12 cellular contexts compared by ENCODE assay signal in the genomic region with DNA sequence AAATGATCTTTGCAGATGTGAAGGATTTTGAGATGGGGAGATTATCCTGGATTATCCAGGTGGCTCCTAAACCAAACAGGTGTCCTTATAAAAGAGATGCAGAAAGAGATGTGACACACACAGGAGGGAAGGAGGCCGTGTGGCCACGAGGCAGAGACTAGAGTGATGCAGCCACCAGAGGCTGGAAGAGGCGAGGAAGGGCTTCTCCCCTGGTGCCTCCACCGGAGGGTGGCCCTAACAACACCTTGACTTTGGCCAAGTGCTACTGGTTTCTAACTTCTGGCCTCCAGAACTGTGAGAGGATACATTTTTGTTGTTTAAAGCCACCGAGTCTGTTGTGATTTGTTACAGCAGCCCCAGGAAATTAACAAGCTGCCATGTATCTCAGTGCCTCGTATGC.
DNase-seq lines count a peak whose midpoint lies in the region; ATAC-seq and TF ChIP-seq lines count a peak whose summit lies in the region.
"Had no signal": no experiment of that assay in that cellular context is flagged by ENCODE, and none has a peak within 500 bp of the region (broad histone marks: within the 10 kb centered on the region; RNA-seq: fewer than 3 reads in every experiment).

No MANE protein-coding gene starts in this region.

- H3K27me3 ChIP-seq in SK-N-SH (ENCODE audit: insufficient read depth) = no peaks in the 10 kb centered on the region
- H3K27me3 ChIP-seq in HCT116 (ENCODE audit: insufficient read depth, low read length) = no peaks in the 10 kb centered on the region
- H3K27me3 ChIP-seq in esophagus muscularis mucosa = no peaks in the 10 kb centered on the region
- H3K27me3 ChIP-seq in osteoblast (ENCODE audit: insufficient read depth, low read length) = no peaks in the 10 kb centered on the region

- H3K9ac ChIP-seq in SK-N-SH (no peak overlapping the region), HCT116 (ENCODE audit: low read length) (peak overlapping the region; percentile 65; the same call in 1 of the 2 replicates)
- H3K9ac ChIP-seq: GM23248 had no signal

- H3K4me3 ChIP-seq in SK-N-SH (ENCODE audit: low read depth in 2 of 2, low read length in 1 of 2) (no peak overlapping the region), HCT116 (replicated peaks in 1 of 2; ENCODE audit: low read depth in 1 of 2, low read length in 2 of 2) (no peak overlapping the region), esophagus muscularis mucosa (no peak overlapping the region), osteoblast (ENCODE audit: insufficient read depth, low read length) (no peak overlapping the region)
- H3K4me3 ChIP-seq: GM23248 had no signal

- intact Hi-C loops in HCT116 (cut with micrococcal nuclease) (no loop called here), esophagus muscularis mucosa (cut with DNase I) (no loop called here), left colon (cut with DNase I, micrococcal nuclease) (no loop called here)

- POLR2A ChIA-PET in SK-N-SH (lab: Yijun Ruan, JAX) (no interaction called here), HCT116 (lab: Charles Lee) (no interaction called here)

- 97% methylated on average over 6 of the region's 6 CpGs for WGBS in SK-N-SH (ENCODE audit: low lambda C conversion rate)
- 92% methylated on average over 6 of the region's 6 CpGs for WGBS in esophagus muscularis mucosa

- H3K9me3 ChIP-seq in SK-N-SH (no peaks in the 10 kb centered on the region), HCT116 (ENCODE audit: control insufficient read depth in 1 of 2, insufficient read depth in 1 of 2, low read depth in 1 of 2, low read length in 2 of 2) (peaks cover 0 to under 1% of the 10 kb centered on the region in 2 experiments; a peak in 1 of 4 replicates), esophagus muscularis mucosa (no peaks in the 10 kb centered on the region), osteoblast (ENCODE audit: low read depth, low read length) (no peaks in the 10 kb centered on the region)

- no peak overlapping the region for H3K4me2 ChIP-seq in SK-N-SH
- H3K4me2 ChIP-seq in HCT116 (ENCODE audit: low read length) = no peak overlapping the region
- H3K4me2 ChIP-seq in osteoblast (ENCODE audit: insufficient read depth, low read length) = no peak overlapping the region

- no peak overlapping the region for H2AFZ ChIP-seq in SK-N-SH (ENCODE audit: low read depth)
- no peak overlapping the region for H2AFZ ChIP-seq in HCT116 (ENCODE audit: low read depth, low read length, poor library complexity, severe bottlenecking)
- no peak overlapping the region for H2AFZ ChIP-seq in osteoblast (ENCODE audit: low read length)
- H2AFZ ChIP-seq: GM23248 had no signal

- TF ChIP-seq EP300 in SK-N-SH (IDR thresholded peaks at IDR 0.05; ENCODE audit: borderline replicate concordance in 1 of 2, low read depth in 1 of 2, low read length in 1 of 2) (no peak), esophagus muscularis mucosa (IDR thresholded peaks at IDR 0.05) (no peak)

- ATAC-seq in SK-N-SH treated with all-trans-retinoic acid at 6 μM for 48 hours = no peak
- no peak for ATAC-seq in HCT116
- ATAC-seq in left colon = no peak
- no peak for ATAC-seq in HG02588 (IDR thresholded peaks at IDR 0.05; ENCODE audit: unreplicated experiment)

- TF ChIP-seq CTCF in SK-N-SH (IDR thresholded peaks at IDR 0.05) (no peak), HCT116 (IDR thresholded peaks at IDR 0.05 in 2 of 3, conservative IDR thresholded peaks at IDR 0.05 in 1 of 3; ENCODE audit: borderline replicate concordance in 1 of 3, insufficient read depth in 1 of 3, low read depth in 2 of 3, low read length in 2 of 3) (no peak), esophagus muscularis mucosa (IDR thresholded peaks at IDR 0.05) (no peak), osteoblast (IDR thresholded peaks at IDR 0.05; ENCODE audit: extremely low read depth, low read depth, low read length) (no peak)

- peaks cover 19 to 49% of the 10 kb centered on the region in 2 experiments; a peak in 3 of 4 replicates for H3K4me1 ChIP-seq in SK-N-SH (ENCODE audit: control insufficient read depth in 1 of 2, insufficient read depth in 2 of 2, low read depth in 1 of 2, low read length in 1 of 2)
- peaks cover 45 to 98% of the 10 kb centered on the region in 2 experiments for H3K4me1 ChIP-seq in HCT116 (ENCODE audit: control insufficient read depth in 1 of 2, insufficient read depth in 2 of 2, low read length in 2 of 2)
- peaks cover 6 to 14% (median 11%) of the 10 kb centered on the region in 4 donors for H3K4me1 ChIP-seq in esophagus muscularis mucosa
- peaks cover 55% of the 10 kb centered on the region for H3K4me1 ChIP-seq in osteoblast (ENCODE audit: insufficient read depth, low read length)

- no peaks in the 10 kb centered on the region for H3K36me3 ChIP-seq in SK-N-SH (replicated peaks in 1 of 2; ENCODE audit: control insufficient read depth in 1 of 2, insufficient read depth in 2 of 2, low read length in 1 of 2)
- no peaks in the 10 kb centered on the region for H3K36me3 ChIP-seq in HCT116 (ENCODE audit: control insufficient read depth in 1 of 2, insufficient read depth in 2 of 2, low read length in 2 of 2)
- H3K36me3 ChIP-seq in esophagus muscularis mucosa = no peaks in the 10 kb centered on the region
- no peaks in the 10 kb centered on the region for H3K36me3 ChIP-seq in osteoblast (ENCODE audit: insufficient read depth, low read length)

- H4K20me1 ChIP-seq in SK-N-SH (ENCODE audit: insufficient read depth) (no peaks in the 10 kb centered on the region), HCT116 (ENCODE audit: insufficient read depth) (no peaks in the 10 kb centered on the region), osteoblast (ENCODE audit: insufficient read depth, low read length) (no peaks in the 10 kb centered on the region)

- H3K9me2 ChIP-seq in SK-N-SH (no peaks in the 10 kb centered on the region), HCT116 (ENCODE audit: insufficient read depth) (no peaks in the 10 kb centered on the region)

- H3K27ac ChIP-seq in SK-N-SH (ENCODE audit: low read depth in 2 of 2, low read length in 1 of 2) (peak overlapping the region in 1 of 2 experiments; percentile 61; a peak in 1 of 4 replicates), HCT116 (ENCODE audit: low read depth, low read length) (no peak overlapping the region), esophagus muscularis mucosa (replicated peaks in 1 of 4) (no peak overlapping the region), osteoblast (ENCODE audit: low read depth, low read length) (no peak overlapping the region)
- H3K27ac ChIP-seq: 22Rv1, GM23248 had no signal

- BruUV-seq in HCT116 (replicated peaks; lab: Mats Ljungman, UMichigan) = no TSS peak

- TF ChIP-seq POLR2A in HCT116 (IDR thresholded peaks at IDR 0.05; ENCODE audit: borderline replicate concordance, extremely low read depth, insufficient read depth, insufficient read length) (no peak), esophagus muscularis mucosa (IDR thresholded peaks at IDR 0.05; ENCODE audit: low read depth) (no peak)

- CTCF ChIA-PET in SK-N-SH (lab: Yijun Ruan, JAX) (no interaction called here), HCT116 (lab: Charles Lee) (interaction anchor here (1.2 kb wide), 1 partner anchor 144 kb away, joined by 3 read pairs; no protein-coding TSS in a partner anchor)

- TF ChIP-seq RAD21 in SK-N-SH (IDR thresholded peaks at IDR 0.05; ENCODE audit: low read length) (no peak), HCT116 (IDR thresholded peaks at IDR 0.05; ENCODE audit: low read depth) (no peak)

- H3K79me2 ChIP-seq in SK-N-SH (ENCODE audit: insufficient read depth) = no peaks in the 10 kb centered on the region
- no peaks in the 10 kb centered on the region for H3K79me2 ChIP-seq in HCT116 (ENCODE audit: insufficient read depth, low read length)
- H3K79me2 ChIP-seq in osteoblast (ENCODE audit: insufficient read depth, low read length) = no peaks in the 10 kb centered on the region

- DNase-seq in SK-N-SH (peak; percentile 1), HCT116 (ENCODE audit: low read depth, low spot score) (no peak), esophagus muscularis mucosa (ENCODE audit: extremely low spot score) (peak; percentile 57), osteoblast (ENCODE audit: insufficient read length, low spot score, missing footprints) (peak; percentile 36), left colon (no peak)
- DNase-seq: CD4-positive, CD25-positive, alpha-beta regulatory T cell; DMS53; GF-D8; GM23248 had no signal

- RAD21 ChIA-PET in HCT116 (lab: Charles Lee; ENCODE audit: low non-redundant PET in 1 of 2, low total read pairs in 2 of 2, uncharacterized antibody in 2 of 2, unreplicated experiment in 2 of 2) = no interaction called here

- no peaks in the 10 kb centered on the region for H3F3A ChIP-seq in SK-N-SH (replicated peaks; ENCODE audit: insufficient read depth)

TF ChIP-seq in SK-N-SH, 30 proteins besides CTCF, POLR2A, EP300 and RAD21 (continues in another document):
- TF ChIP-seq NFIC (IDR thresholded peaks at IDR 0.05; ENCODE audit: borderline replicate concordance) (no peak), ELF1 (IDR thresholded peaks at IDR 0.05) (no peak), MEF2A (IDR thresholded peaks at IDR 0.05; ENCODE audit: borderline replicate concordance, low read depth) (no peak)

TF ChIP-seq in SK-N-SH treated with all-trans-retinoic acid at 6 μM for 48 hours, 23 proteins besides CTCF, POLR2A, EP300 and RAD21 (continues in another document):
- TF ChIP-seq ESRRG (CRISPR knock-in tag; IDR thresholded peaks at IDR 0.05) (no peak), ZNF565 (CRISPR knock-in tag; conservative IDR thresholded peaks at IDR 0.05; ENCODE audit: low read depth) (no peak), PPARA (CRISPR knock-in tag; IDR thresholded peaks at IDR 0.05; ENCODE audit: borderline replicate concordance) (no peak), ISL1 (CRISPR knock-in tag; IDR thresholded peaks at IDR 0.05) (no peak)

TF ChIP-seq in HCT116, 20 proteins besides CTCF, POLR2A, EP300 and RAD21 (continues in another document):
- no peak for TF ChIP-seq TCF7L2 (IDR thresholded peaks at IDR 0.05; ENCODE audit: borderline replicate concordance, extremely low read depth, insufficient read depth, insufficient read length)
- no peak for TF ChIP-seq YY1 (IDR thresholded peaks at IDR 0.05; ENCODE audit: extremely low read depth, insufficient replicate concordance, low read depth, low read length)
- TF ChIP-seq, protein P1, sequence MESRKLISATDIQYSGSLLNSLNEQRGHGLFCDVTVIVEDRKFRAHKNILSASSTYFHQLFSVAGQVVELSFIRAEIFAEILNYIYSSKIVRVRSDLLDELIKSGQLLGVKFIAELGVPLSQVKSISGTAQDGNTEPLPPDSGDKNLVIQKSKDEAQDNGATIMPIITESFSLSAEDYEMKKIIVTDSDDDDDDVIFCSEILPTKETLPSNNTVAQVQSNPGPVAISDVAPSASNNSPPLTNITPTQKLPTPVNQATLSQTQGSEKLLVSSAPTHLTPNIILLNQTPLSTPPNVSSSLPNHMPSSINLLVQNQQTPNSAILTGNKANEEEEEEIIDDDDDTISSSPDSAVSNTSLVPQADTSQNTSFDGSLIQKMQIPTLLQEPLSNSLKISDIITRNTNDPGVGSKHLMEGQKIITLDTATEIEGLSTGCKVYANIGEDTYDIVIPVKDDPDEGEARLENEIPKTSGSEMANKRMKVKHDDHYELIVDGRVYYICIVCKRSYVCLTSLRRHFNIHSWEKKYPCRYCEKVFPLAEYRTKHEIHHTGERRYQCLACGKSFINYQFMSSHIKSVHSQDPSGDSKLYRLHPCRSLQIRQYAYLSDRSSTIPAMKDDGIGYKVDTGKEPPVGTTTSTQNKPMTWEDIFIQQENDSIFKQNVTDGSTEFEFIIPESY (IDR thresholded peaks at IDR 0.05; ENCODE audit: extremely low read depth, insufficient replicate concordance, low read length) = no peak
- no peak for TF ChIP-seq CEBPB (IDR thresholded peaks at IDR 0.05; ENCODE audit: low read depth)

Comparison
In these comparisons a context has a peak if more than half of its experiments do, and no peak if none do; other contexts are left out.
1. DNase-seq: peak in SK-N-SH (single experiment), esophagus muscularis mucosa (single experiment) and osteoblast (single experiment); none in HCT116 (single experiment) and left colon (0 of 2).